In genomic region chrX:13699183-13699826, GRCh38 we compare ENCODE assay signal across 9 cellular contexts. TPM values are rescaled to one million over a fixed set of nuclear protein-coding genes. Genes with fewer than 3 reads are reported as not detected.
A peak's percentile ranks its signal among the peaks of the same experiment; 100 is the strongest.
DNase-seq lines count a peak whose midpoint lies in the region; ATAC-seq, FAIRE-seq and TF ChIP-seq lines count a peak whose summit lies in the region.
"Had no signal": no experiment of that assay in that cellular context is flagged by ENCODE, and none has a peak within 500 bp of the region (broad histone marks: within the 10 kb centered on the region; RNA-seq: fewer than 3 reads in every experiment).

No MANE protein-coding gene starts in this region.

- TF ChIP-seq CTCF in GM10248 (IDR thresholded peaks at IDR 0.05; ENCODE audit: control extremely low read depth, extremely low read depth, low read depth, missing control alignments) (no peak), Peyer's patch (IDR thresholded peaks at IDR 0.05) (no peak), keratinocyte (optimal IDR thresholded peaks at IDR 0.05 in 1 of 3, IDR thresholded peaks at IDR 0.05 in 1 of 3, conservative IDR thresholded peaks at IDR 0.05 in 1 of 3; ENCODE audit: extremely low read depth in 1 of 3, insufficient read depth in 2 of 3, low read length in 3 of 3) (no peak), lower leg skin (IDR thresholded peaks at IDR 0.05) (no peak)

- H3K36me3 ChIP-seq in Peyer's patch (no peaks in the 10 kb centered on the region), keratinocyte (ENCODE audit: control insufficient read depth in 2 of 2, extremely low read depth in 1 of 2, insufficient read depth in 2 of 2, low read length in 2 of 2) (peaks cover 2 to 3% of the 10 kb centered on the region in 2 experiments)

- dilution Hi-C loops in keratinocyte (cut with MboI; ENCODE audit: extremely low pct_ligation_motif_present, low sequenced_read_pairs), result no loop called here

- no peaks in the 10 kb centered on the region for H3K27me3 ChIP-seq in Peyer's patch
- H3K27me3 ChIP-seq in keratinocyte (ENCODE audit: control insufficient read depth, extremely low read depth, insufficient read depth, low read length), result no peaks in the 10 kb centered on the region

- no peak overlapping the region for H2AFZ ChIP-seq in keratinocyte (ENCODE audit: control insufficient read depth, low read length)

- H4K20me1 ChIP-seq in keratinocyte (ENCODE audit: control insufficient read depth, extremely low read depth, insufficient read depth, low read length), result no peaks in the 10 kb centered on the region

- intact Hi-C loops in lower leg skin (cut with DNase I; ENCODE audit: low total_unique reads), result no loop called here

- H3K4me1 ChIP-seq in Peyer's patch (peaks cover 0 to 27% (median 1%) of the 10 kb centered on the region in 4 donors), keratinocyte (ENCODE audit: control insufficient read depth, extremely low read depth, insufficient read depth, low read length) (peaks cover 26% of the 10 kb centered on the region)

- CTCF ChIA-PET in GM10248 (lab: Yijun Ruan, JAX), result interaction anchor here (1.1 to 1.9 kb wide), 3 partner anchors 26 to 50 kb away, joined by 3 to 4 read pairs (median 3); no protein-coding TSS in a partner anchor

- TF ChIP-seq POLR2A in Peyer's patch (IDR thresholded peaks at IDR 0.05) (no peak), lower leg skin (IDR thresholded peaks at IDR 0.05) (no peak)

- H3K27ac ChIP-seq in Peyer's patch (peak overlapping the region in 3 of 4 donors; percentile 17 to 39 (median 25)), keratinocyte (ENCODE audit: control insufficient read depth, insufficient read depth, low read length) (no peak overlapping the region)
- H3K27ac ChIP-seq: VCaP had no signal

- H3K9me3 ChIP-seq in Peyer's patch (no peaks in the 10 kb centered on the region), keratinocyte (ENCODE audit: control insufficient read depth, low read depth, low read length) (no peaks in the 10 kb centered on the region)

- FAIRE-seq in keratinocyte (lab: Jason Lieb, UNC), result peak; percentile 34

- H3K79me2 ChIP-seq in keratinocyte (ENCODE audit: control insufficient read depth, insufficient read depth, low read length), result peaks cover 62% of the 10 kb centered on the region

- 45 to 56% methylated on average over 7 of the region's 7 CpGs for WGBS in lower leg skin, 2 donors

- peaks cover 2% of the 10 kb centered on the region for H3K9me1 ChIP-seq in keratinocyte (ENCODE audit: control insufficient read depth, extremely low read depth, insufficient read depth, low read length)

- ATAC-seq in GM21515 (IDR thresholded peaks at IDR 0.05; ENCODE audit: unreplicated experiment) (peak; percentile 61), HG02763 (IDR thresholded peaks at IDR 0.05; ENCODE audit: unreplicated experiment) (no peak)

- POLR2A ChIA-PET in GM10248 (lab: Yijun Ruan, JAX), result interaction anchor here (0.9 kb wide), 1 partner anchor 36 kb away, joined by 3 read pairs; the partner anchor contains the start of genes OFD1 and TRAPPC2

- peak; percentile 48 for DNase-seq in GM10248 (ENCODE audit: extremely low spot score)
- peak in 2 of 3 donors; percentile 46 to 72 for DNase-seq in Peyer's patch
- no peak for DNase-seq in keratinocyte (ENCODE audit: low read depth, low spot score)
- no peak for DNase-seq in ureter (ENCODE audit: low spot score)
- DNase-seq in CD1c-positive myeloid dendritic cell (ENCODE audit: extremely low spot score), result no peak
- DNase-seq in lower leg skin (ENCODE audit: low spot score in 2 of 2), result no peak

- H3K4me3 ChIP-seq in Peyer's patch (no peak overlapping the region), keratinocyte (ENCODE audit: control insufficient read depth in 2 of 3, extremely low read depth in 1 of 3, insufficient read depth in 2 of 3, low read depth in 1 of 3, low read length in 3 of 3) (no peak overlapping the region), lower leg skin (ENCODE audit: low read depth, poor library complexity, severe bottlenecking) (no peak overlapping the region)

- H3K4me2 ChIP-seq in keratinocyte (ENCODE audit: control insufficient read depth, extremely low read depth, insufficient read depth, low read depth, low read length), result no peak overlapping the region

- no peak overlapping the region for H3K9ac ChIP-seq in keratinocyte (ENCODE audit: control insufficient read depth, extremely low read depth, insufficient read depth, low read length)

RNA-seq across cellular contexts. Expression of gene RAB9A, which starts 10.4 kb away (rescaled TPM):
- total RNA-seq in Peyer's patch, result 10 to 100 TPM in 3 of 4 donors, 1 to 10 TPM in 1; 8.9 to 56.9 (median 12.8) TPM
- 40.1 to 46.0 TPM (median 43.5 TPM) in 3 replicates for polyA plus RNA-seq in keratinocyte
- polyA plus RNA-seq in keratinocyte (2011; ENCODE audit: low read depth), result 153 TPM
- 36.0 and 56.2 TPM in 2 replicates for polyA plus RNA-seq in keratinocyte (2011; cell fraction: cytosol; rRNA removed)
- 27.5 and 33.1 TPM in 2 replicates for polyA plus RNA-seq in keratinocyte (2011; cell fraction: nucleus; rRNA removed)
- 28.1 and 86.0 TPM in 2 replicates for polyA plus RNA-seq in keratinocyte (2012; ENCODE audit: low replicate concordance)
- polyA minus RNA-seq in keratinocyte, result 4.4 to 19.0 TPM (median 16.1 TPM) in 3 replicates
- polyA minus RNA-seq in keratinocyte (2011; cell fraction: cytosol; rRNA and poly(A)+ RNA removed), result 23.4 TPM
- polyA minus RNA-seq in keratinocyte (2011; cell fraction: nucleus; rRNA and poly(A)+ RNA removed), result 10.7 and 15.8 TPM in 2 replicates
- 25.1 TPM for total RNA-seq in ureter
- total RNA-seq in lower leg skin, result 10 to 100 TPM; 44.6 to 70.5 (median 56.0) TPM

RNA-seq across cellular contexts. Expression of gene TRAPPC2, which starts 35.1 kb away (rescaled TPM):
- total RNA-seq in Peyer's patch (10 to 100 TPM; 13.3 to 23.6 (median 18.8) TPM), ureter (17.4 TPM), lower leg skin (10 to 100 TPM; 12.6 to 16.1 (median 14.9) TPM)
- polyA plus RNA-seq in keratinocyte, result 11.9 to 20.8 TPM (median 19.0 TPM) in 3 replicates
- polyA plus RNA-seq in keratinocyte (2011; ENCODE audit: low read depth), result 33.4 TPM
- polyA plus RNA-seq in keratinocyte (2011; cell fraction: cytosol; rRNA removed), result 8.7 and 15.4 TPM in 2 replicates
- polyA plus RNA-seq in keratinocyte (2011; cell fraction: nucleus; rRNA removed), result 24.0 and 25.2 TPM in 2 replicates
- 13.4 and 14.5 TPM in 2 replicates for polyA plus RNA-seq in keratinocyte (2012; ENCODE audit: low replicate concordance)
- polyA minus RNA-seq in keratinocyte, result 9.7 to 20.4 TPM (median 13.1 TPM) in 3 replicates
- 5.8 TPM for polyA minus RNA-seq in keratinocyte (2011; cell fraction: cytosol; rRNA and poly(A)+ RNA removed)
- polyA minus RNA-seq in keratinocyte (2011; cell fraction: nucleus; rRNA and poly(A)+ RNA removed), result 12.9 and 18.8 TPM in 2 replicates

RNA-seq across cellular contexts. Expression of gene OFD1, which starts 35.2 kb away (rescaled TPM):
- total RNA-seq in Peyer's patch, result 100 to 1,000 TPM in 1 of 4 donors, 10 to 100 TPM in 3; 20.8 to 135 (median 49.4) TPM
- 10.6 to 18.3 TPM (median 17.0 TPM) in 3 replicates for polyA plus RNA-seq in keratinocyte
- 119 TPM for polyA plus RNA-seq in keratinocyte (2011; ENCODE audit: low read depth)
- 6.4 and 8.5 TPM in 2 replicates for polyA plus RNA-seq in keratinocyte (2011; cell fraction: cytosol; rRNA removed)
- polyA plus RNA-seq in keratinocyte (2011; cell fraction: nucleus; rRNA removed), result 40.9 and 52.9 TPM in 2 replicates
- 10.6 and 27.9 TPM in 2 replicates for polyA plus RNA-seq in keratinocyte (2012; ENCODE audit: low replicate concordance)
- 3.0 to 11.9 TPM (median 10.8 TPM) in 3 replicates for polyA minus RNA-seq in keratinocyte
- polyA minus RNA-seq in keratinocyte (2011; cell fraction: cytosol; rRNA and poly(A)+ RNA removed), result 6.3 TPM
- 17.2 and 27.0 TPM in 2 replicates for polyA minus RNA-seq in keratinocyte (2011; cell fraction: nucleus; rRNA and poly(A)+ RNA removed)
- total RNA-seq in ureter, result 40.7 TPM
- total RNA-seq in lower leg skin, result 10 to 100 TPM; 20.0 to 69.6 (median 27.5) TPM

RNA-seq across cellular contexts. Expression of gene TCEANC, which starts 46.4 kb away (rescaled TPM):
- total RNA-seq in Peyer's patch (1 to 10 TPM; 2.8 to 9.1 (median 5.8) TPM), ureter (3.4 TPM), lower leg skin (1 to 10 TPM; 2.5 to 6.9 (median 2.7) TPM)
- 0.88 to 1.8 TPM (median 1.8 TPM) in 3 replicates for polyA plus RNA-seq in keratinocyte
- 1.2 TPM for polyA plus RNA-seq in keratinocyte (2011; ENCODE audit: low read depth)
- polyA plus RNA-seq in keratinocyte (2011; cell fraction: cytosol; rRNA removed), result 0.73 and 1.7 TPM in 2 replicates
- polyA plus RNA-seq in keratinocyte (2011; cell fraction: nucleus; rRNA removed), result 1.9 and 2.6 TPM in 2 replicates
- 0.78 and 1.5 TPM in 2 replicates for polyA plus RNA-seq in keratinocyte (2012; ENCODE audit: low replicate concordance)
- polyA minus RNA-seq in keratinocyte, result 0.93 to 2.5 TPM in 2 of 3 replicates, not detected in the other
- polyA minus RNA-seq in keratinocyte (2011; cell fraction: cytosol; rRNA and poly(A)+ RNA removed), result 2.7 TPM
- polyA minus RNA-seq in keratinocyte (2011; cell fraction: nucleus; rRNA and poly(A)+ RNA removed), result 0.95 and 2.2 TPM in 2 replicates

Comparison
In these comparisons a context has a peak if more than half of its experiments do, and no peak if none do; other contexts are left out.
1. DNase-seq: peak in GM10248 (single experiment) and Peyer's patch (2 of 3); none in keratinocyte (single experiment), ureter (single experiment), CD1c-positive myeloid dendritic cell (single experiment) and lower leg skin (0 of 2).